Comparison of ENCODE assay signal across 8 cellular contexts in genomic region chr11:107457205-107457557, GRCh38.
A peak's percentile ranks its signal among the peaks of the same experiment; 100 is the strongest.
DNase-seq lines count a peak whose midpoint lies in the region; ATAC-seq lines count a peak whose summit lies in the region.

No MANE protein-coding gene starts in this region.

- H3K9me3 ChIP-seq in KOPT-K1 (ENCODE audit: insufficient read depth, low read length, poor library complexity, severe bottlenecking): no peaks in the 10 kb centered on the region

- H3K27ac ChIP-seq in KOPT-K1 (ENCODE audit: low read depth, low read length, poor library complexity, severe bottlenecking): peak overlapping the region; percentile 79

- H3K36me3 ChIP-seq in KOPT-K1 (ENCODE audit: insufficient read depth, low read length): peaks cover 28% of the 10 kb centered on the region

- ATAC-seq in GM21825 (IDR thresholded peaks at IDR 0.05; ENCODE audit: unreplicated experiment): peak; percentile 35
- no peak for ATAC-seq in stimulated activated naive CD8-positive, alpha-beta T cell treated with anti-CD3 and anti-CD28 coated beads, Interleukin-15, Interleukin-2, amounts not matched to agents 100 U/mL and 50 U/mL, for 24 hours

- DNase-seq in NCI-H1105 treated with DMSO at 0.1 percent for 48 hours (lab: John Stamatoyannopoulos, UW): peak; percentile 23
- DNase-seq in NCI-H1105 (lab: John Stamatoyannopoulos, UW): no peak
- DNase-seq in amniotic epithelial cell (ENCODE audit: low read depth): peak; percentile 1
- peak; percentile 20 for DNase-seq in iPS-NIHi7 (ENCODE audit: extremely low spot score)
- DNase-seq in stimulated activated naive CD8-positive, alpha-beta T cell treated with anti-CD3 and anti-CD28 coated beads, Interleukin-15, Interleukin-2, amounts not matched to agents 100 U/mL and 50 U/mL, for 24 hours: peak; percentile 11
- no peak for DNase-seq in midbrain (lab: John Stamatoyannopoulos, UW)

Comparison
In these comparisons a context has a peak if more than half of its experiments do, and no peak if none do; other contexts are left out.
1. DNase-seq: peak in NCI-H1105 treated with DMSO at 0.1 percent for 48 hours (single experiment), amniotic epithelial cell (single experiment), iPS-NIHi7 (single experiment) and stimulated activated naive CD8-positive, alpha-beta T cell treated with anti-CD3 and anti-CD28 coated beads, Interleukin-15, Interleukin-2, amounts not matched to agents 100 U/mL and 50 U/mL, for 24 hours (single experiment); none in NCI-H1105 (single experiment) and midbrain (single experiment).